In genomic region chr16:79628501-79628975, GRCh38 we compare ENCODE assay signal across 8 cellular contexts. TPM values are rescaled to one million over a fixed set of nuclear protein-coding genes. Genes with fewer than 3 reads are reported as not detected.
DNase-seq lines count a peak whose midpoint lies in the region; ATAC-seq and TF ChIP-seq lines count a peak whose summit lies in the region.

No MANE protein-coding gene starts in this region.

- TF ChIP-seq CTCF in osteoblast (IDR thresholded peaks at IDR 0.05; ENCODE audit: extremely low read depth, low read depth, low read length) (no peak), nephron progenitor cell (IDR thresholded peaks at IDR 0.05) (no peak), colonic mucosa (IDR thresholded peaks at IDR 0.05) (no peak)

- H3K27me3 Mint-ChIP-seq in nephron progenitor cell (ENCODE audit: low read depth, poor library complexity): peaks cover 15% of the 10 kb centered on the region

- H3K4me3 ChIP-seq in osteoblast (ENCODE audit: insufficient read depth, low read length) (no peak overlapping the region), colonic mucosa (no peak overlapping the region)

- no peak overlapping the region for H2AFZ ChIP-seq in osteoblast (ENCODE audit: low read length)

- H3K27me3 ChIP-seq in osteoblast (ENCODE audit: insufficient read depth, low read length) (no peaks in the 10 kb centered on the region), colonic mucosa (no peaks in the 10 kb centered on the region)

- no peak overlapping the region for H3K9ac ChIP-seq in colonic mucosa (ENCODE audit: low read depth in 2 of 2, low read length in 2 of 2)

- no peak overlapping the region for H3K27ac Mint-ChIP-seq in nephron progenitor cell

- no peaks in the 10 kb centered on the region for H3K9me3 ChIP-seq in osteoblast (ENCODE audit: low read depth, low read length)
- no peaks in the 10 kb centered on the region for H3K9me3 ChIP-seq in colonic mucosa

- H3K4me1 Mint-ChIP-seq in nephron progenitor cell: peaks cover 4% of the 10 kb centered on the region

- H3K79me2 ChIP-seq in osteoblast (ENCODE audit: insufficient read depth, low read length): no peaks in the 10 kb centered on the region

- peak; percentile 77 for DNase-seq in activated CD8-positive, alpha-beta memory T cell treated with anti-CD3 and anti-CD28 coated beads for 24 hours
- peak; percentile 55 for DNase-seq in osteoblast (ENCODE audit: insufficient read length, low spot score, missing footprints)
- no peak for DNase-seq in nephron progenitor cell
- no peak for DNase-seq in OCI-M1 (lab: John Stamatoyannopoulos, UW)
- DNase-seq in colonic mucosa: no peak

- peaks cover 12% of the 10 kb centered on the region for H3K4me1 ChIP-seq in osteoblast (ENCODE audit: insufficient read depth, low read length)
- H3K4me1 ChIP-seq in colonic mucosa: no peaks in the 10 kb centered on the region

- intact Hi-C loops in colonic mucosa (cut with DNase I): no loop called here

- no peaks in the 10 kb centered on the region for H4K20me1 ChIP-seq in osteoblast (ENCODE audit: insufficient read depth, low read length)

- H3K36me3 ChIP-seq in osteoblast (ENCODE audit: insufficient read depth, low read length) (no peaks in the 10 kb centered on the region), colonic mucosa (no peaks in the 10 kb centered on the region)

- peak overlapping the region; percentile 60 for H3K4me2 ChIP-seq in osteoblast (ENCODE audit: insufficient read depth, low read length)

- H3K36me3 Mint-ChIP-seq in nephron progenitor cell (ENCODE audit: low read depth): no peaks in the 10 kb centered on the region

- H3K9me3 Mint-ChIP-seq in nephron progenitor cell: peaks cover 7% of the 10 kb centered on the region

- ATAC-seq in GM19372 (IDR thresholded peaks at IDR 0.05; ENCODE audit: low read depth, unreplicated experiment) (peak; percentile 76), HG03159 (IDR thresholded peaks at IDR 0.05; ENCODE audit: unreplicated experiment) (peak; percentile 90), GM18868 (IDR thresholded peaks at IDR 0.05; ENCODE audit: unreplicated experiment) (no peak)

- H3K27ac ChIP-seq in osteoblast (ENCODE audit: low read depth, low read length) (peak overlapping the region; percentile 17), colonic mucosa (no peak overlapping the region)

- H3K4me3 Mint-ChIP-seq in nephron progenitor cell: no peak overlapping the region

RNA-seq across cellular contexts. Expression of gene MAF, which starts 28.0 kb away (rescaled TPM):
- 31.8 and 40.2 TPM in 2 replicates for total RNA-seq in osteoblast
- 10 to 100 TPM; 12.3 to 21.1 TPM for total RNA-seq in colonic mucosa

Comparison
In these comparisons a context has a peak if more than half of its experiments do, and no peak if none do; other contexts are left out.
1. DNase-seq: peak in activated CD8-positive, alpha-beta memory T cell treated with anti-CD3 and anti-CD28 coated beads for 24 hours (single experiment) and osteoblast (single experiment); none in nephron progenitor cell (single experiment), OCI-M1 (single experiment) and colonic mucosa (single experiment).